Comparison of ENCODE assay signal across 14 cellular contexts in genomic region chr15:66743703-66744536, GRCh38. TPM values are rescaled to one million over a fixed set of nuclear protein-coding genes. Genes with fewer than 3 reads are reported as not detected.
DNase-seq lines count a peak whose midpoint lies in the region; ATAC-seq and TF ChIP-seq lines count a peak whose summit lies in the region.
"Had no signal": no experiment of that assay in that cellular context is flagged by ENCODE, and none has a peak within 500 bp of the region (broad histone marks: within the 10 kb centered on the region; RNA-seq: fewer than 3 reads in every experiment).

No MANE protein-coding gene starts in this region.

- no peak overlapping the region for H3K27ac Mint-ChIP-seq in stimulated activated memory B cell treated with anti-CD40 and anti-IgM and Interleukin-4, amounts not matched to agents 10 μg/mL and 1 μg/mL and 100 μg/mL, for 72 hours
- H3K27ac Mint-ChIP-seq: effector memory CD8-positive, alpha-beta T cell; natural killer cell; T-helper 1 cell treated with Interleukin-12 subunit alpha and Interleukin-12 subunit beta and Interleukin-4 antibody, amounts not matched to agents 30 μg/mL and 1 μg/mL, for 36 hours had no signal

- ATAC-seq in HCT116 (no peak), left lung (peak; percentile 49), thoracic aorta (ENCODE audit: insufficient number of reproducible peaks, low FRiP score, low read depth) (no peak)
- no peak for ATAC-seq in stimulated activated memory B cell treated with anti-CD40 and anti-IgM and Interleukin-4, amounts not matched to agents 10 μg/mL and 1 μg/mL and 100 μg/mL, for 72 hours
- ATAC-seq: effector memory CD8-positive, alpha-beta T cell; natural killer cell had no signal

- BruUV-seq in HCT116 (replicated peaks; lab: Mats Ljungman, UMichigan), result no TSS peak

- no peak overlapping the region for H2AFZ ChIP-seq in HCT116 (ENCODE audit: low read depth, low read length, poor library complexity, severe bottlenecking)

- H3K36me3 ChIP-seq in HCT116 (ENCODE audit: control insufficient read depth in 1 of 2, insufficient read depth in 2 of 2, low read length in 2 of 2) (no peaks in the 10 kb centered on the region), left lung (no peaks in the 10 kb centered on the region), thoracic aorta (no peaks in the 10 kb centered on the region)
- no peaks in the 10 kb centered on the region for H3K36me3 ChIP-seq in effector memory CD4-positive, alpha-beta T cell (ENCODE audit: control insufficient read depth, insufficient read depth, low read length)

- H4K20me1 ChIP-seq in HCT116 (ENCODE audit: insufficient read depth), result no peaks in the 10 kb centered on the region

- RAD21 ChIA-PET in HCT116 (lab: Charles Lee; ENCODE audit: low non-redundant PET in 1 of 2, low total read pairs in 2 of 2, uncharacterized antibody in 2 of 2, unreplicated experiment in 2 of 2), result no interaction called here

- peaks cover 11% of the 10 kb centered on the region for H3K27me3 Mint-ChIP-seq in stimulated activated memory B cell treated with anti-CD40 and anti-IgM and Interleukin-4, amounts not matched to agents 10 μg/mL and 1 μg/mL and 100 μg/mL, for 72 hours

- H3K4me1 ChIP-seq in HCT116 (ENCODE audit: control insufficient read depth in 1 of 2, insufficient read depth in 2 of 2, low read length in 2 of 2), result peaks cover 42 to 47% of the 10 kb centered on the region in 2 experiments
- H3K4me1 ChIP-seq in left lung, result peaks cover 26 to 78% of the 10 kb centered on the region in 2 donors
- peaks cover 43 to 82% of the 10 kb centered on the region in 2 donors for H3K4me1 ChIP-seq in thoracic aorta (ENCODE audit: control insufficient read depth in 1 of 2, low read depth in 2 of 2)
- no peaks in the 10 kb centered on the region for H3K4me1 ChIP-seq in effector memory CD4-positive, alpha-beta T cell (ENCODE audit: control insufficient read depth, insufficient read depth, low read length, poor library complexity, severe bottlenecking)

- no peaks in the 10 kb centered on the region for H3K79me2 ChIP-seq in HCT116 (ENCODE audit: insufficient read depth, low read length)

- no peaks in the 10 kb centered on the region for H3K4me1 Mint-ChIP-seq in stimulated activated memory B cell treated with anti-CD40 and anti-IgM and Interleukin-4, amounts not matched to agents 10 μg/mL and 1 μg/mL and 100 μg/mL, for 72 hours
- H3K4me1 Mint-ChIP-seq: natural killer cell had no signal

- no peak overlapping the region for H3K9ac ChIP-seq in HCT116 (ENCODE audit: low read length)

- no peaks in the 10 kb centered on the region for H3K9me3 Mint-ChIP-seq in stimulated activated memory B cell treated with anti-CD40 and anti-IgM and Interleukin-4, amounts not matched to agents 10 μg/mL and 1 μg/mL and 100 μg/mL, for 72 hours
- H3K9me3 Mint-ChIP-seq: effector memory CD8-positive, alpha-beta T cell; natural killer cell; T-helper 1 cell treated with Interleukin-12 subunit alpha and Interleukin-12 subunit beta and Interleukin-4 antibody, amounts not matched to agents 30 μg/mL and 1 μg/mL, for 36 hours had no signal

- TF ChIP-seq RAD21 in HCT116 (IDR thresholded peaks at IDR 0.05; ENCODE audit: low read depth), result no peak

- no peaks in the 10 kb centered on the region for H3K27me3 ChIP-seq in HCT116 (ENCODE audit: insufficient read depth, low read length)
- no peaks in the 10 kb centered on the region for H3K27me3 ChIP-seq in left lung
- H3K27me3 ChIP-seq in thoracic aorta (replicated peaks; ENCODE audit: insufficient read depth), result no peaks in the 10 kb centered on the region
- H3K27me3 ChIP-seq in effector memory CD4-positive, alpha-beta T cell (replicated peaks; ENCODE audit: control insufficient read depth, insufficient read depth, low read length, poor library complexity, severe bottlenecking), result no peaks in the 10 kb centered on the region

- no peak overlapping the region for H3K4me3 Mint-ChIP-seq in stimulated activated memory B cell treated with anti-CD40 and anti-IgM and Interleukin-4, amounts not matched to agents 10 μg/mL and 1 μg/mL and 100 μg/mL, for 72 hours
- H3K4me3 Mint-ChIP-seq: effector memory CD8-positive, alpha-beta T cell; natural killer cell; T-helper 1 cell treated with Interleukin-12 subunit alpha and Interleukin-12 subunit beta and Interleukin-4 antibody, amounts not matched to agents 30 μg/mL and 1 μg/mL, for 36 hours had no signal

- POLR2A ChIA-PET in HCT116 (lab: Charles Lee), result interaction anchor here (0.5 kb wide), 1 partner anchor 42 kb away, joined by 3 read pairs; the partner anchor contains the start of gene SMAD6

- no peaks in the 10 kb centered on the region for H3K36me3 Mint-ChIP-seq in stimulated activated memory B cell treated with anti-CD40 and anti-IgM and Interleukin-4, amounts not matched to agents 10 μg/mL and 1 μg/mL and 100 μg/mL, for 72 hours
- H3K36me3 Mint-ChIP-seq: natural killer cell had no signal

- CTCF ChIA-PET in HCT116 (lab: Charles Lee), result interaction anchor here (1.4 kb wide), 1 partner anchor 13 kb away, joined by 4 read pairs; no protein-coding TSS in a partner anchor

- H3K9me3 ChIP-seq in HCT116 (ENCODE audit: control insufficient read depth in 1 of 2, insufficient read depth in 1 of 2, low read depth in 1 of 2, low read length in 2 of 2) (no peaks in the 10 kb centered on the region), left lung (no peaks in the 10 kb centered on the region), thoracic aorta (no peaks in the 10 kb centered on the region)
- H3K9me3 ChIP-seq in effector memory CD4-positive, alpha-beta T cell (ENCODE audit: control insufficient read depth, low read length), result no peaks in the 10 kb centered on the region

- H3K27ac ChIP-seq in HCT116 (ENCODE audit: low read depth, low read length) (peak overlapping the region; percentile 1; the same call in 1 of the 2 replicates), left lung (peak overlapping the region; percentile 28 to 41), thoracic aorta (peak overlapping the region; percentile 24 to 69)
- H3K27ac ChIP-seq in effector memory CD4-positive, alpha-beta T cell (ENCODE audit: insufficient read depth, low read length, poor library complexity, severe bottlenecking), result no peak overlapping the region

- no peaks in the 10 kb centered on the region for H3K9me2 ChIP-seq in HCT116 (ENCODE audit: insufficient read depth)

- intact Hi-C loops in HCT116 (cut with micrococcal nuclease), result no loop called here
- intact Hi-C loops in left lung (cut with DNase I), result no loop called here

- H3K4me2 ChIP-seq in HCT116 (ENCODE audit: low read length), result no peak overlapping the region

- H3K4me3 ChIP-seq in HCT116 (replicated peaks in 1 of 2; ENCODE audit: low read depth in 1 of 2, low read length in 2 of 2) (no peak overlapping the region), cardiac fibroblast (replicated peaks in 1 of 2; ENCODE audit: low read depth in 2 of 2, low read length in 2 of 2) (no peak overlapping the region), left lung (no peak overlapping the region), thoracic aorta (no peak overlapping the region)
- no peak overlapping the region for H3K4me3 ChIP-seq in effector memory CD4-positive, alpha-beta T cell (ENCODE audit: insufficient read depth, low read depth, low read length, poor library complexity, severe bottlenecking)

- TF ChIP-seq CTCF in HCT116 (IDR thresholded peaks at IDR 0.05 in 2 of 3, conservative IDR thresholded peaks at IDR 0.05 in 1 of 3; ENCODE audit: borderline replicate concordance in 1 of 3, insufficient read depth in 1 of 3, low read depth in 2 of 3, low read length in 2 of 3), result no peak
- TF ChIP-seq CTCF in cardiac fibroblast (IDR thresholded peaks at IDR 0.05; ENCODE audit: low read depth, low read length), result no peak
- no peak for TF ChIP-seq CTCF in left lung (IDR thresholded peaks at IDR 0.05)
- TF ChIP-seq CTCF in thoracic aorta (IDR thresholded peaks at IDR 0.05), result no peak

- TF ChIP-seq POLR2A in HCT116 (IDR thresholded peaks at IDR 0.05; ENCODE audit: borderline replicate concordance, extremely low read depth, insufficient read depth, insufficient read length), result no peak

- DNase-seq in HCT116 (ENCODE audit: low read depth, low spot score) (no peak), cardiac fibroblast (ENCODE audit: low read depth in 2 of 2) (peak; percentile 40 to 60), left lung (peak in 1 of 2 donors; percentile 31), thoracic aorta (ENCODE audit: low spot score) (no peak), DMS114 treated with DMSO at 0.1 percent for 48 hours (lab: John Stamatoyannopoulos, UW; ENCODE audit: unreplicated experiment) (no peak)
- no peak for DNase-seq in activated CD4-positive, alpha-beta T cell treated with anti-CD3 and anti-CD28 coated beads, Interleukin-2, amount 50 U/mL, for 48 hours
- DNase-seq in effector memory CD4-positive, alpha-beta T cell, result no peak
- DNase-seq: amniotic stem cell; COR-L47; effector memory CD8-positive, alpha-beta T cell; natural killer cell; stimulated activated CD4-positive, alpha-beta T cell treated with anti-CD3 and anti-CD28 coated beads, Interleukin-12 subunit alpha, Interleukin-12 subunit beta, amount 100 ng/mL, for 4 hours had no signal

TF ChIP-seq in HCT116, 20 proteins besides CTCF, POLR2A, EP300 and RAD21 (continues in another document):
- TF ChIP-seq EZH2phosphoT487 (IDR thresholded peaks at IDR 0.05; ENCODE audit: borderline replicate concordance) (no peak), POLR2AphosphoS5 (IDR thresholded peaks at IDR 0.05; ENCODE audit: low read depth, low read length) (no peak)

RNA-seq across cellular contexts. Expression of gene SMAD6, which starts 41.9 kb away (rescaled TPM):
- 6.6 TPM for total RNA-seq in HCT116 (2021; ENCODE audit: unreplicated experiment)
- 2.9 and 3.0 TPM in 2 replicates for polyA plus RNA-seq in HCT116 (2012)
- 100 to 1,000 TPM in 1 of 2 donors, 10 to 100 TPM in 1; 84.9 to 110 TPM for total RNA-seq in left lung
- total RNA-seq in thoracic aorta, result 100 to 1,000 TPM in 1 of 2 donors, 10 to 100 TPM in 1; 73.3 to 113 TPM

Comparison
In these comparisons a context has a peak if more than half of its experiments do, and no peak if none do; other contexts are left out.
1. DNase-seq: peak in cardiac fibroblast (2 of 2); none in HCT116 (single experiment), thoracic aorta (single experiment), activated CD4-positive, alpha-beta T cell treated with anti-CD3 and anti-CD28 coated beads, Interleukin-2, amount 50 U/mL, for 48 hours (0 of 2), effector memory CD4-positive, alpha-beta T cell (0 of 3) and DMS114 treated with DMSO at 0.1 percent for 48 hours (single experiment).